ENCODE assay signal across 22 cellular contexts in the genomic region with DNA sequence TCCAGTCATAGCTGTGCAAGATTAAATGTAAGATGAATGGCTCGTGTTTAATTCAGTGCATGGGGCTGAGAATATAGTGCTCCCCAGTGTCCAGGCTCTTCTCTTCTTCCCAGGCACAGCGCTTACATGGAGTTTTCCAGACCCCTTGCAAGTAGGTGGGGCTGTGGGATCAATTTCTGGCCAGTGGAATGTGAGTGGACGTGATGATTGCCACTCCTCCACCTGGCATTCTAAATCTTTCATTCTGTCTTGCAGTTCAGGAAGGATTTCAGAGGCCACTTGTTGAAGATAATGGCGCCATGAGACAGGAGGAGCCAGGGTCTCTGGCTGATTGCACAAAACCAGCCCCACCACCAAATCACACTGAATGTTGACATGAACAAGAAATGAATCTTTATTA. TPM values are rescaled to one million over a fixed set of nuclear protein-coding genes. Genes with fewer than 3 reads are reported as not detected.
"Had no signal": no experiment of that assay in that cellular context is flagged by ENCODE, and none has a peak within 500 bp of the region (broad histone marks: within the 10 kb centered on the region; RNA-seq: fewer than 3 reads in every experiment).

No MANE protein-coding gene starts in this region.

- H3K27ac ChIP-seq: breast epithelium, VCaP had no signal

- H3K9me3 ChIP-seq: breast epithelium had no signal

- H3K36me3 ChIP-seq: breast epithelium had no signal

- ATAC-seq: activated CD4-positive, CD25-positive, alpha-beta regulatory T cell treated with anti-CD3 and anti-CD28 coated beads, Interleukin-2, amount 50 U/mL, for 24 hours; activated CD8-positive, alpha-beta memory T cell treated with anti-CD3 and anti-CD28 coated beads, Interleukin-2, amount 10 ng/mL, durations not matched to agents 7 days and 5 days; PC-3; T-helper 17 cell had no signal

- H3K27me3 ChIP-seq: breast epithelium had no signal

- H3K4me3 ChIP-seq: breast epithelium had no signal

- DNase-seq: activated CD4-positive, alpha-beta T cell treated with anti-CD3 and anti-CD28 coated beads for 48 hours; activated CD4-positive, alpha-beta T cell treated with anti-CD3 and anti-CD28 coated beads, Interleukin-2, amount 50 U/mL, for 48 hours; activated CD8-positive, alpha-beta memory T cell treated with anti-CD3 and anti-CD28 coated beads, Interleukin-2, amount 10 ng/mL, durations not matched to agents 7 days and 5 days; activated effector memory CD4-positive, alpha-beta T cell treated with Interleukin-2 at 50 U/mL for 16 hours; activated naive CD4-positive, alpha-beta T cell; activated T-cell treated with anti-CD3 and anti-CD28 coated beads, Interleukin-2, amount 50 U/mL, for 24 hours; aorta; caudate nucleus; Karpas-422; NCI-H1105 treated with DMSO at 0.1 percent for 48 hours; NCI-H1436 treated with DMSO at 0.1 percent for 48 hours; NCI-H187; NCI-H2081; NCI-H510A treated with DMSO at 0.1 percent for 48 hours; NCI-H774; PC-3; SHP77 treated with DMSO at 0.1 percent for 48 hours; T-helper 17 cell; T-helper 9 cell had no signal

- H3K4me1 ChIP-seq: breast epithelium had no signal

RNA-seq across cellular contexts. Expression of a gene that starts 7.2 kb away (rescaled TPM):
- total RNA-seq: PC-3 had no signal
